ENCODE assay signal across 9 cellular contexts in genomic region chr2:85248741-85249524, GRCh38.
A peak's percentile ranks its signal among the peaks of the same experiment; 100 is the strongest.
DNase-seq lines count a peak whose midpoint lies in the region; ATAC-seq and TF ChIP-seq lines count a peak whose summit lies in the region.
"Had no signal": no experiment of that assay in that cellular context is flagged by ENCODE, and none has a peak within 500 bp of the region (broad histone marks: within the 10 kb centered on the region; RNA-seq: fewer than 3 reads in every experiment).

No MANE protein-coding gene starts in this region.

- H3K14ac ChIP-seq in H9 (ENCODE audit: insufficient read depth, low read length), result peak overlapping the region; percentile 72; the same call in 1 of the 2 replicates

- H2BK20ac ChIP-seq in H9 (ENCODE audit: low read depth, low read length, poor library complexity, severe bottlenecking), result no peak overlapping the region

- no peak for TF ChIP-seq POLR2A in gastrocnemius medialis (IDR thresholded peaks at IDR 0.05)

- no peak overlapping the region for H3T11ph ChIP-seq in H9 (ENCODE audit: low read length)

- no peaks in the 10 kb centered on the region for H4K20me1 ChIP-seq in H9 (ENCODE audit: control insufficient read depth, insufficient read depth, insufficient read length)

- ATAC-seq in gastrocnemius medialis (peak; percentile 87 to 91), GM19467 (IDR thresholded peaks at IDR 0.05; ENCODE audit: unreplicated experiment) (no peak), HG02938 (IDR thresholded peaks at IDR 0.05; ENCODE audit: unreplicated experiment) (no peak)
- ATAC-seq: K562 had no signal

- peak overlapping the region; percentile 72 for H3K27ac ChIP-seq in H9 (ENCODE audit: insufficient read length, low read depth, low read length)
- H3K27ac ChIP-seq in cardiac muscle cell, result peak overlapping the region; percentile 6
- H3K27ac ChIP-seq in gastrocnemius medialis, result peak overlapping the region; percentile 48 to 70 (median 59)

- no peak overlapping the region for H4K5ac ChIP-seq in H9 (ENCODE audit: insufficient read length, low read depth, low read length)

- peak overlapping the region; percentile 25 for H3K18ac ChIP-seq in H9 (ENCODE audit: insufficient read length, low read depth, low read length)

- peak overlapping the region; percentile 71 for H2BK5ac ChIP-seq in H9 (ENCODE audit: insufficient read length, low read length)

- TF ChIP-seq CTCF in H9 (conservative IDR thresholded peaks at IDR 0.05) (no peak), cardiac muscle cell (IDR thresholded peaks at IDR 0.05; ENCODE audit: low read depth, low read length) (no peak), gastrocnemius medialis (IDR thresholded peaks at IDR 0.05 in 4 of 5, conservative IDR thresholded peaks at IDR 0.05 in 1 of 5) (no peak)

- peak overlapping the region; percentile 76 to 95 (median 93) for H3K27ac Mint-ChIP-seq in H9

- no peaks in the 10 kb centered on the region for H3K9me3 Mint-ChIP-seq in H9

- DNase-seq in H9 (no peak), amniotic epithelial cell (ENCODE audit: low read depth) (peak; percentile 95), cardiac muscle cell (ENCODE audit: low read depth in 1 of 2, low spot score in 1 of 2) (peak in 1 of 2 donors; percentile 96), gastrocnemius medialis (peak; percentile 53 to 73), NCI-H1105 (lab: John Stamatoyannopoulos, UW) (no peak), NAMALWA (ENCODE audit: low spot score) (no peak)

- peaks cover 16% of the 10 kb centered on the region for H3K79me1 ChIP-seq in H9 (ENCODE audit: insufficient read depth, low read depth, low read length, poor library complexity, severe bottlenecking)

- H4K8ac ChIP-seq in H9 (replicated peaks; ENCODE audit: insufficient read length, low read depth, low read length), result no peak overlapping the region

- no CpG with 5 or more reads among the region's 7 CpGs for WGBS in H9 (ENCODE audit: extremely low coverage, insufficient read length, low lambda C conversion rate)

- no peak overlapping the region for H2BK120ac ChIP-seq in H9 (ENCODE audit: low read depth, low read length, poor library complexity, severe bottlenecking)

- peaks cover 58% of the 10 kb centered on the region for H3K4me1 ChIP-seq in H9 (ENCODE audit: insufficient read depth, low read length)
- peaks cover 52% of the 10 kb centered on the region for H3K4me1 ChIP-seq in cardiac muscle cell (ENCODE audit: low read depth)
- peaks cover 32 to 34% of the 10 kb centered on the region in 2 donors for H3K4me1 ChIP-seq in gastrocnemius medialis

- peak overlapping the region; percentile 38 for H4K91ac ChIP-seq in H9 (ENCODE audit: insufficient read length, low read depth, low read length)

- H3K9me3 ChIP-seq in H9 (ENCODE audit: control insufficient read depth, low read depth, low read length) (no peaks in the 10 kb centered on the region), cardiac muscle cell (ENCODE audit: low read depth) (no peaks in the 10 kb centered on the region), gastrocnemius medialis (no peaks in the 10 kb centered on the region)

- H3K4me3 ChIP-seq in cardiac muscle cell, result no peak overlapping the region
- H3K4me3 ChIP-seq in gastrocnemius medialis, result no peak overlapping the region
- H3K4me3 ChIP-seq: K562 had no signal

- H3K27me3 ChIP-seq in H9 (ENCODE audit: insufficient read depth, low read length) (no peaks in the 10 kb centered on the region), cardiac muscle cell (no peaks in the 10 kb centered on the region), gastrocnemius medialis (no peaks in the 10 kb centered on the region)

- no peak overlapping the region for H2AFZ ChIP-seq in H9 (ENCODE audit: low read length)

- H2AK5ac ChIP-seq in H9 (ENCODE audit: insufficient read length, low read length), result peak overlapping the region; percentile 28

- H3K79me2 ChIP-seq in H9 (ENCODE audit: insufficient read depth, low read length), result peaks cover 29% of the 10 kb centered on the region; the same call in 1 of the 2 replicates

- H3K36me3 Mint-ChIP-seq in H9 (ENCODE audit: insufficient read depth in 1 of 3, low read depth in 3 of 3), result peaks cover 8 to 11% (median 9%) of the 10 kb centered on the region in 3 experiments; a peak in 6 of 7 replicates

- no peaks in the 10 kb centered on the region for H3K36me3 ChIP-seq in cardiac muscle cell
- no peaks in the 10 kb centered on the region for H3K36me3 ChIP-seq in gastrocnemius medialis

- H2BK12ac ChIP-seq in H9 (ENCODE audit: insufficient read length, low read depth, low read length), result no peak overlapping the region

- no peaks in the 10 kb centered on the region; the same call in 1 of the 2 replicates for H3K27me3 Mint-ChIP-seq in H9 (ENCODE audit: low read depth)

- peak overlapping the region; percentile 17 for H3K9ac ChIP-seq in H9 (ENCODE audit: extremely low read depth, insufficient read length, low read length)

- H3K4me3 Mint-ChIP-seq in H9, result peak overlapping the region in 1 of 2 experiments; percentile 31; a peak in 3 of 5 replicates

- intact Hi-C loops in gastrocnemius medialis (cut with DNase I; ENCODE audit: low total_unique reads), result loop anchor here (2.0 kb wide), 1 partner anchor 30 kb away; no protein-coding TSS in a partner anchor

- no peak overlapping the region; the same call in 1 of the 2 replicates for H2BK15ac ChIP-seq in H9 (ENCODE audit: low read depth, low read length)

- H3K23ac ChIP-seq in H9 (ENCODE audit: insufficient read length, low read depth, low read length), result no peak overlapping the region

- no peak overlapping the region for H3K56ac ChIP-seq in H9 (ENCODE audit: insufficient read length, low read depth, low read length)

- peak overlapping the region; percentile 15; the same call in 1 of the 2 replicates for H3K4ac ChIP-seq in H9 (ENCODE audit: low read depth, low read length)

- in situ Hi-C loops in gastrocnemius medialis (cut with MboI; ENCODE audit: low sequenced_read_pairs in 4 of 4), result no loop called here

- H3K4me2 ChIP-seq in H9 (ENCODE audit: insufficient read depth, insufficient read length, low read length), result peak overlapping the region; percentile 19

- H3K23me2 ChIP-seq in H9 (ENCODE audit: insufficient read length, low read depth, low read length, poor library complexity, severe bottlenecking), result no peaks in the 10 kb centered on the region

- peaks cover 88 to 90% of the 10 kb centered on the region in 2 experiments for H3K4me1 Mint-ChIP-seq in H9

Comparison
In these comparisons a context has a peak if more than half of its experiments do, and no peak if none do; other contexts are left out.
1. DNase-seq: peak in amniotic epithelial cell (single experiment) and gastrocnemius medialis (2 of 2); none in H9 (single experiment), NCI-H1105 (single experiment) and NAMALWA (single experiment).
2. H3K27ac ChIP-seq: peak in every context shown above with its lines; median percentile 72 in H9; 59 in gastrocnemius medialis; 6 in cardiac muscle cell.
3. ATAC-seq: peak in gastrocnemius medialis (2 of 2); none in GM19467 (single experiment) and HG02938 (single experiment).